ENCODE assay signal across 1 cellular context in genomic region chr22:18024276-18024939, GRCh38.
TF ChIP-seq lines count a peak whose summit lies in the region.

MICAL3 (minus strand) TSS chr22:18024561; CDS start chr22:17906812, 117,749 bp downstream.

TF ChIP-seq in K562, 482 proteins besides CTCF, POLR2A, EP300 and RAD21 (continued from another document and continues in another):
- TF ChIP-seq EWSR1 (IDR thresholded peaks at IDR 0.05; ENCODE audit: borderline replicate concordance, low read depth, partially characterized antibody) (no peak), PBX2 (CRISPR knock-in tag; IDR thresholded peaks at IDR 0.05; ENCODE audit: low read depth) (no peak), PBX2 (tag; conservative IDR thresholded peaks at IDR 0.05; ENCODE audit: low read depth) (no peak), JUND (IDR thresholded peaks at IDR 0.05; ENCODE audit: borderline replicate concordance, low read depth, low read length) (peak; percentile 11; the same call in 1 of the 2 replicates), JUND (tag; IDR thresholded peaks at IDR 0.05; ENCODE audit: borderline replicate concordance, low read depth, low read length) (no peak), STAG1 (CRISPR knock-in tag; IDR thresholded peaks at IDR 0.05; ENCODE audit: borderline replicate concordance) (peak; percentile 27; the same call in 1 of the 2 replicates), SAFB (IDR thresholded peaks at IDR 0.05; ENCODE audit: borderline replicate concordance, low read depth, low read length) (peak; percentile 58; the same call in 1 of the 2 replicates), RHOXF2B (CRISPR knock-in tag; conservative IDR thresholded peaks at IDR 0.05) (no peak), ZNF143 (CRISPR knock-in tag; IDR thresholded peaks at IDR 0.05) (no peak), MAZ (CRISPR knock-in tag; conservative IDR thresholded peaks at IDR 0.05 in 1 of 2, IDR thresholded peaks at IDR 0.05 in 1 of 2) (peak in 1 of 2 experiments; percentile 33; a peak in 1 of 4 replicates), RB1 (IDR thresholded peaks at IDR 0.05; ENCODE audit: low read depth) (peak; percentile 98), RFX5 (IDR thresholded peaks at IDR 0.05; ENCODE audit: low read depth, low read length) (no peak), BRD9 (IDR thresholded peaks at IDR 0.05; ENCODE audit: low read depth, partially characterized antibody) (no peak), MIER1 (IDR thresholded peaks at IDR 0.05; ENCODE audit: low read depth) (no peak), ERF (CRISPR knock-in tag; IDR thresholded peaks at IDR 0.05) (0 out of 2 replicates have a peak, but pooled peaks have one; percentile 47), RNF2 (IDR thresholded peaks at IDR 0.05) (0 out of 2 replicates have a peak, but pooled peaks have one; percentile 17), ETS1 (conservative IDR thresholded peaks at IDR 0.05; ENCODE audit: control insufficient read depth, low read depth, low read length) (no peak), ID3 (CRISPR knock-in tag; IDR thresholded peaks at IDR 0.05) (no peak), ID3 (tag; IDR thresholded peaks at IDR 0.05) (peak; percentile 57; the same call in 1 of the 2 replicates), ZNF263 (CRISPR knock-in tag; IDR thresholded peaks at IDR 0.05; ENCODE audit: borderline replicate concordance) (no peak), ZNF583 (CRISPR knock-in tag; IDR thresholded peaks at IDR 0.05) (no peak), PRPF4 (IDR thresholded peaks at IDR 0.05; ENCODE audit: insufficient read depth, low read depth, low read length, poor library complexity, severe bottlenecking) (no peak), PKNOX1 (IDR thresholded peaks at IDR 0.05) (no peak), L3MBTL2 (IDR thresholded peaks at IDR 0.05) (peak; percentile 37; the same call in 1 of the 2 replicates), POLR3G (IDR thresholded peaks at IDR 0.05; ENCODE audit: extremely low read depth, insufficient read length, insufficient replicate concordance) (no peak), ZBED1 (IDR thresholded peaks at IDR 0.05) (no peak), HNRNPL (IDR thresholded peaks at IDR 0.05; ENCODE audit: low read depth, low read length) (0 out of 2 replicates have a peak, but pooled peaks have one; percentile 69), CTBP1 (IDR thresholded peaks at IDR 0.05; ENCODE audit: borderline replicate concordance) (peak; percentile 80; the same call in 1 of the 2 replicates), POLR2B (IDR thresholded peaks at IDR 0.05; ENCODE audit: low read depth, partially characterized antibody) (no peak), MCM7 (IDR thresholded peaks at IDR 0.05) (no peak), FOXJ3 (CRISPR knock-in tag; IDR thresholded peaks at IDR 0.05) (no peak), YY1 (IDR thresholded peaks at IDR 0.05; ENCODE audit: borderline replicate concordance in 1 of 3, control insufficient read depth in 1 of 3, extremely low read depth in 1 of 3, insufficient read depth in 3 of 3, insufficient read length in 1 of 3, insufficient replicate concordance in 2 of 3, low read depth in 1 of 3, low read length in 2 of 3) (peak in 1 of 3 experiments; percentile 30), FOSL1 (tag; conservative IDR thresholded peaks at IDR 0.05) (no peak), HES1 (IDR thresholded peaks at IDR 0.05; ENCODE audit: low read depth) (no peak), TEAD1 (CRISPR knock-in tag; IDR thresholded peaks at IDR 0.05) (no peak), IFI16 (CRISPR knock-in tag; IDR thresholded peaks at IDR 0.05) (no peak), MNT (conservative IDR thresholded peaks at IDR 0.05) (no peak), NR2C1 (IDR thresholded peaks at IDR 0.05) (no peak), NR2C1 (tag; IDR thresholded peaks at IDR 0.05) (no peak), SMC3 (conservative IDR thresholded peaks at IDR 0.05; ENCODE audit: insufficient read depth, low read depth, low read length) (peak; percentile 59), PHB (CRISPR knock-in tag; IDR thresholded peaks at IDR 0.05) (no peak), TARDBP (IDR thresholded peaks at IDR 0.05) (no peak; the same call in 1 of the 2 replicates), DMBX1 (CRISPR knock-in tag; IDR thresholded peaks at IDR 0.05; ENCODE audit: borderline replicate concordance) (no peak), KDM2B (CRISPR knock-in tag; IDR thresholded peaks at IDR 0.05) (peak; percentile 52; the same call in 1 of the 2 replicates), ZNF449 (CRISPR knock-in tag; IDR thresholded peaks at IDR 0.05) (no peak), RBM25 (IDR thresholded peaks at IDR 0.05; ENCODE audit: low read depth, low read length, severe bottlenecking) (no peak), TCF7 (IDR thresholded peaks at IDR 0.05; ENCODE audit: borderline replicate concordance) (no peak), HINFP (tag; conservative IDR thresholded peaks at IDR 0.05; ENCODE audit: low read depth) (0 out of 2 replicates have a peak, but pooled peaks have one; percentile 15), DIDO1 (tag; IDR thresholded peaks at IDR 0.05; ENCODE audit: low read depth) (no peak), ZC3H8 (IDR thresholded peaks at IDR 0.05) (no peak), ZKSCAN1 (IDR thresholded peaks at IDR 0.05; ENCODE audit: low read depth, low read length) (no peak), PHF20 (IDR thresholded peaks at IDR 0.05; ENCODE audit: partially characterized antibody) (no peak), ZMIZ1 (IDR thresholded peaks at IDR 0.05; ENCODE audit: low read depth in 2 of 2, low read length in 2 of 2) (no peak), NFXL1 (CRISPR knock-in tag; IDR thresholded peaks at IDR 0.05) (no peak), CCNT2 (IDR thresholded peaks at IDR 0.05; ENCODE audit: borderline replicate concordance, extremely low read depth, insufficient read length, low read depth, low read length) (peak; percentile 27), ZNF778 (CRISPR knock-in tag; IDR thresholded peaks at IDR 0.05) (no peak), NFRKB (IDR thresholded peaks at IDR 0.05; ENCODE audit: low read depth) (no peak), SMAD2 (IDR thresholded peaks at IDR 0.05; ENCODE audit: low read depth, low read length) (no peak)
